ENCODE assay signal across 9 cellular contexts in genomic region chr1:197928849-197929336, GRCh38. TPM values are rescaled to one million over a fixed set of nuclear protein-coding genes. Genes with fewer than 3 reads are reported as not detected.
A peak's percentile ranks its signal among the peaks of the same experiment; 100 is the strongest.
DNase-seq lines count a peak whose midpoint lies in the region; ATAC-seq, FAIRE-seq and TF ChIP-seq lines count a peak whose summit lies in the region.
"Had no signal": no experiment of that assay in that cellular context is flagged by ENCODE, and none has a peak within 500 bp of the region (broad histone marks: within the 10 kb centered on the region; RNA-seq: fewer than 3 reads in every experiment).

No MANE protein-coding gene starts in this region.

- TF ChIP-seq CTCF in OCI-LY1 (IDR thresholded peaks at IDR 0.05; ENCODE audit: low read length), result no peak
- no peak for TF ChIP-seq CTCF in epithelial cell of proximal tubule (conservative IDR thresholded peaks at IDR 0.05; ENCODE audit: low read depth, low read length)

- H3K36me3 ChIP-seq in ACC112 (ENCODE audit: insufficient read depth, low read length) (no peaks in the 10 kb centered on the region), OCI-LY1 (ENCODE audit: insufficient read depth, low read length) (no peaks in the 10 kb centered on the region)

- H3K79me2 ChIP-seq in ACC112 (ENCODE audit: control insufficient read depth, insufficient read depth, low read length, unreplicated experiment) (no peaks in the 10 kb centered on the region), OCI-LY1 (ENCODE audit: insufficient read depth, low read length) (no peaks in the 10 kb centered on the region)

- no peaks in the 10 kb centered on the region for H3K4me1 ChIP-seq in ACC112 (ENCODE audit: control insufficient read depth, insufficient read depth, low read length, unreplicated experiment)
- H3K4me1 ChIP-seq in OCI-LY1 (ENCODE audit: insufficient read depth, low read length, severe bottlenecking), result peaks cover 8% of the 10 kb centered on the region

- TF ChIP-seq POLR2A in H54 (IDR thresholded peaks at IDR 0.05; ENCODE audit: low read depth, low read length), result no peak

- peak overlapping the region; percentile 63 for H3K4me3 ChIP-seq in ACC112 (ENCODE audit: low read depth, low read length)
- peak overlapping the region; percentile 49 for H3K4me3 ChIP-seq in OCI-LY1 (ENCODE audit: low read depth, low read length, poor library complexity, severe bottlenecking)
- peak overlapping the region; percentile 33 for H3K4me3 ChIP-seq in epithelial cell of proximal tubule (ENCODE audit: low read depth, low read length)

- H3K4me2 ChIP-seq in OCI-LY1 (ENCODE audit: low read length), result peak overlapping the region; percentile 69

- H3K27me3 ChIP-seq in ACC112 (ENCODE audit: insufficient read depth, low read length), result peaks cover 23% of the 10 kb centered on the region
- no peaks in the 10 kb centered on the region for H3K27me3 ChIP-seq in OCI-LY1 (ENCODE audit: insufficient read depth, low read length)

- no peaks in the 10 kb centered on the region for H3F3A ChIP-seq in OCI-LY1 (ENCODE audit: insufficient read depth, low read length)

- H4K20me1 ChIP-seq in OCI-LY1 (ENCODE audit: insufficient read depth, low read length), result no peaks in the 10 kb centered on the region

- H3K27ac ChIP-seq in ACC112 (ENCODE audit: low read depth, low read length), result no peak overlapping the region
- no peak overlapping the region for H3K27ac ChIP-seq in OCI-LY1 (ENCODE audit: low read depth, low read length, poor library complexity, severe bottlenecking)

- H2AFZ ChIP-seq in ACC112 (ENCODE audit: low read length, unreplicated experiment) (no peak overlapping the region), OCI-LY1 (ENCODE audit: low read length) (peak overlapping the region; percentile 93)

- peak overlapping the region; percentile 8; the same call in 1 of the 2 replicates for H3K9ac ChIP-seq in OCI-LY1 (ENCODE audit: low read length)

- H3K9me2 ChIP-seq in OCI-LY1 (ENCODE audit: low read depth, low read length), result no peaks in the 10 kb centered on the region

- DNase-seq in epithelial cell of proximal tubule (ENCODE audit: low read depth) (no peak), middle frontal gyrus (ENCODE audit: extremely low spot score, low spot score) (no peak), H54 (ENCODE audit: insufficient read length, low spot score) (no peak)
- DNase-seq: DND-41 had no signal

- ATAC-seq in GM21360 (IDR thresholded peaks at IDR 0.05; ENCODE audit: unreplicated experiment) (peak; percentile 69), HG03139 (IDR thresholded peaks at IDR 0.05; ENCODE audit: unreplicated experiment) (no peak), HG03280 (IDR thresholded peaks at IDR 0.05; ENCODE audit: unreplicated experiment) (no peak)

- H3K9me3 ChIP-seq in OCI-LY1 (ENCODE audit: low read length), result no peaks in the 10 kb centered on the region

- FAIRE-seq in H54 (lab: Jason Lieb, UNC), result no peak

RNA-seq across cellular contexts. Expression of gene LHX9, which starts 11.7 kb away (rescaled TPM):
- total RNA-seq in epithelial cell of proximal tubule, result not detected in 2 replicates

RNA-seq across cellular contexts. Expression of gene C1orf53, which starts 26.5 kb away (rescaled TPM):
- total RNA-seq in epithelial cell of proximal tubule, result 0.40 and 6.7 TPM in 2 replicates
